In the genomic region with DNA sequence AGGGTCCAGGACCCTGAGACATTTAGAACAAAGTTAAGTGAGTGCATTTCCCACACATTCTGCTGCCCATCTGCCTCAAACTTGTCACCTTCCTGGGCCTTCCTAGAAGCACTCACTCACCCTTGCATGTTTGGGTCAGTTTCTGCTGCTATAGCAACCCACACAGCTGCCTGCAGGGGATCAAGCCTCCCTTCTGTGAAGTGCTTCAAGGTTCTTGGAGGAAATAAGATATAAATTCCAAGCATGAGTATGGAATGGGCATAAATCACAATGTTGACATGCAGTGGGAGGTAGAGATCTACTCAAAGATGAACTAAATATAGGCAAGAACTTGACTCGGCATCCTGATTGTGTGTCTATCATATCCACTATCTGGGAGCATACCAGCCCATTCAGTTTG, we compare ENCODE assay signal across 16 cellular contexts.
DNase-seq lines count a peak whose midpoint lies in the region; TF ChIP-seq lines count a peak whose summit lies in the region.
"Had no signal": no experiment of that assay in that cellular context is flagged by ENCODE, and none has a peak within 500 bp of the region (broad histone marks: within the 10 kb centered on the region; RNA-seq: fewer than 3 reads in every experiment).

No MANE protein-coding gene starts in this region.

- H3K9ac ChIP-seq in endodermal cell (ENCODE audit: extremely low read depth, low read length, poor library complexity, severe bottlenecking) = no peak overlapping the region

- H3K36me3 ChIP-seq in endodermal cell (ENCODE audit: control insufficient read depth, insufficient read depth, low read length) = no peaks in the 10 kb centered on the region
- H3K36me3 ChIP-seq in BE2C = no peaks in the 10 kb centered on the region
- H3K36me3 ChIP-seq: HAP-1 had no signal

- no peak overlapping the region for H3K4me3 Mint-ChIP-seq in endodermal cell
- H3K4me3 Mint-ChIP-seq: B cell; CD8-positive, alpha-beta T cell had no signal

- H3K27me3 Mint-ChIP-seq in endodermal cell (ENCODE audit: insufficient read depth) = no peaks in the 10 kb centered on the region
- H3K27me3 Mint-ChIP-seq: B cell had no signal

- no peak for TF ChIP-seq CTCF in AG09309 (IDR thresholded peaks at IDR 0.05; ENCODE audit: control insufficient read depth, insufficient read depth, low read depth, low read length, missing control alignments)
- TF ChIP-seq CTCF in endodermal cell (conservative IDR thresholded peaks at IDR 0.05) = peak; percentile 11
- no peak for TF ChIP-seq CTCF in BE2C (IDR thresholded peaks at IDR 0.05; ENCODE audit: low read depth, low read length)

- peaks cover 10% of the 10 kb centered on the region for H3K4me1 ChIP-seq in endodermal cell (ENCODE audit: control insufficient read depth, insufficient read depth, low read length)
- H3K4me1 ChIP-seq in BE2C = no peaks in the 10 kb centered on the region
- H3K4me1 ChIP-seq: HAP-1 had no signal

- no peak overlapping the region for H3K27ac ChIP-seq in endodermal cell (ENCODE audit: low read depth, low read length)
- H3K27ac ChIP-seq: HL-60, PC-9 had no signal

- H3K36me3 Mint-ChIP-seq in endodermal cell (ENCODE audit: low read depth) = no peaks in the 10 kb centered on the region
- H3K36me3 Mint-ChIP-seq: CD8-positive, alpha-beta T cell had no signal

- H3K4me3 ChIP-seq in AG09309 (ENCODE audit: control insufficient read depth, low read depth, low read length) = no peak overlapping the region
- H3K4me3 ChIP-seq in endodermal cell (ENCODE audit: low read length) = no peak overlapping the region
- H3K4me3 ChIP-seq in BE2C (ENCODE audit: low read depth, low read length) = no peak overlapping the region
- H3K4me3 ChIP-seq: HAP-1, PC-9 had no signal

- no peak overlapping the region for H3K27ac Mint-ChIP-seq in endodermal cell
- H3K27ac Mint-ChIP-seq: B cell; CD8-positive, alpha-beta T cell had no signal

- H3K4me1 Mint-ChIP-seq in endodermal cell = peaks cover 28% of the 10 kb centered on the region
- H3K4me1 Mint-ChIP-seq: B cell had no signal

- H3K27me3 ChIP-seq in endodermal cell (ENCODE audit: control insufficient read depth, insufficient read depth, low read length, poor library complexity, severe bottlenecking) (no peaks in the 10 kb centered on the region), BE2C (no peaks in the 10 kb centered on the region)

- 80 to 95% methylated on average over 1 of the region's 1 CpG for WGBS in endodermal cell (ENCODE audit: insufficient coverage in 1 of 2, insufficient read length in 1 of 2), 2 experiments

- H3K9me3 Mint-ChIP-seq in endodermal cell = no peaks in the 10 kb centered on the region
- H3K9me3 Mint-ChIP-seq: CD8-positive, alpha-beta T cell had no signal

- POLR2A ChIA-PET in HEK293T (lab: Yijun Ruan, JAX) = no interaction called here

- no peaks in the 10 kb centered on the region for H3K9me3 ChIP-seq in endodermal cell (ENCODE audit: control insufficient read depth, low read length)
- H3K9me3 ChIP-seq in BE2C = no peaks in the 10 kb centered on the region
- H3K9me3 ChIP-seq: HAP-1 had no signal

- CTCF ChIA-PET in HEK293T (lab: Yijun Ruan, JAX) = no interaction called here

- peak; percentile 10 for DNase-seq in AG09309 (ENCODE audit: low read depth)
- no peak for DNase-seq in HEK293T (ENCODE audit: extremely low spot score)
- DNase-seq in endodermal cell = no peak
- DNase-seq in left kidney (ENCODE audit: low read depth, low spot score) = peak; percentile 66
- no peak for DNase-seq in effector CD8-positive, alpha-beta T cell (lab: John Stamatoyannopoulos, UW)
- no peak for DNase-seq in NCI-H1930 (lab: John Stamatoyannopoulos, UW)
- DNase-seq in activated CD4-positive, alpha-beta T cell treated with anti-CD3 and anti-CD28 coated beads for 48 hours = no peak
- DNase-seq in BE2C = no peak
- DNase-seq: CD8-positive, alpha-beta T cell; EL; NCI-H2171; NCI-H774 had no signal

TF ChIP-seq in HEK293T, 16 proteins besides CTCF, POLR2A, EP300 and RAD21:
- no peak for TF ChIP-seq L3MBTL2 (conservative IDR thresholded peaks at IDR 0.05)
- TF ChIP-seq, protein P1, sequence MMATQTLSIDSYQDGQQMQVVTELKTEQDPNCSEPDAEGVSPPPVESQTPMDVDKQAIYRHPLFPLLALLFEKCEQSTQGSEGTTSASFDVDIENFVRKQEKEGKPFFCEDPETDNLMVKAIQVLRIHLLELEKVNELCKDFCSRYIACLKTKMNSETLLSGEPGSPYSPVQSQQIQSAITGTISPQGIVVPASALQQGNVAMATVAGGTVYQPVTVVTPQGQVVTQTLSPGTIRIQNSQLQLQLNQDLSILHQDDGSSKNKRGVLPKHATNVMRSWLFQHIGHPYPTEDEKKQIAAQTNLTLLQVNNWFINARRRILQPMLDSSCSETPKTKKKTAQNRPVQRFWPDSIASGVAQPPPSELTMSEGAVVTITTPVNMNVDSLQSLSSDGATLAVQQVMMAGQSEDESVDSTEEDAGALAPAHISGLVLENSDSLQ (IDR thresholded peaks at IDR 0.05) = peak; percentile 50

Comparison
In these comparisons a context has a peak if more than half of its experiments do, and no peak if none do; other contexts are left out.
1. DNase-seq: peak in AG09309 (single experiment) and left kidney (single experiment); none in HEK293T (single experiment), endodermal cell (single experiment), effector CD8-positive, alpha-beta T cell (single experiment), NCI-H1930 (0 of 2), activated CD4-positive, alpha-beta T cell treated with anti-CD3 and anti-CD28 coated beads for 48 hours (single experiment) and BE2C (single experiment).